In the genomic region with DNA sequence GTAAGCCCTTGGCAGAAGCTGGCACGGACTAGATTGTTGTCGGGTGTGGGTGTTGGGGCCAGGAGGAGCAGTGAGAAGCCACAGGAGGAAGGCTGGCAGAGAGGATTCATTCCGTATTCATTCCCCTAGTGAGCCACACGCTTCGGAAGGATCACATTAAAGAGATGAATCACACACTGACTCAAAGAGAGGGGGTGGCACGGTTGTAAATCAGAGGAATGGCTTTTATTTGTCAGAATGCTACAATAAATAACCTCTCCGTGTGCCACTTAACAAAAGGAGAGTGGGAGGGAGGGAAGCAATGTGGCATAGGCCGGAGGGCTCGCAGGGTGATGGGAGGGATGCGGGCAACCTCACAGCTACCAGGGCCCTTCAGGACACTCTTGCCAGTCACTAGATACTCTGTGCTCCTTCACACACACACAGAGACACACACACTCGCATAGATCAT, we compare ENCODE assay signal across 9 cellular contexts.
A peak's percentile ranks its signal among the peaks of the same experiment; 100 is the strongest.
DNase-seq lines count a peak whose midpoint lies in the region; ATAC-seq and TF ChIP-seq lines count a peak whose summit lies in the region.
"Had no signal": no experiment of that assay in that cellular context is flagged by ENCODE, and none has a peak within 500 bp of the region (broad histone marks: within the 10 kb centered on the region; RNA-seq: fewer than 3 reads in every experiment).

No MANE protein-coding gene starts in this region.

- ATAC-seq in GM21786 (IDR thresholded peaks at IDR 0.05; ENCODE audit: unreplicated experiment) (no peak), HG03175 (IDR thresholded peaks at IDR 0.05; ENCODE audit: unreplicated experiment) (no peak)

- H3K4me1 Mint-ChIP-seq in CD14-positive monocyte (peaks cover 29% of the 10 kb centered on the region), MCF 10A (ENCODE audit: insufficient read depth, unreplicated experiment) (peaks cover 23% of the 10 kb centered on the region)

- CTCF ChIA-PET in MCF 10A (lab: Yijun Ruan, JAX): interaction anchor here (0.7 to 1.7 kb wide), 2 partner anchors 182 to 209 kb away, joined by 3 to 10 read pairs; no protein-coding TSS in a partner anchor

- H3K27ac Mint-ChIP-seq in CD14-positive monocyte: peak overlapping the region in 4 of 7 donors; percentile 37 to 78 (median 70)
- peak overlapping the region; percentile 86 for H3K27ac Mint-ChIP-seq in MCF 10A (ENCODE audit: low read depth, unreplicated experiment)

- H3K4me3 Mint-ChIP-seq in CD14-positive monocyte: no peak overlapping the region
- peak overlapping the region; percentile 27 for H3K4me3 Mint-ChIP-seq in MCF 10A (ENCODE audit: unreplicated experiment)

- no peaks in the 10 kb centered on the region for H3K9me3 Mint-ChIP-seq in CD14-positive monocyte
- no peaks in the 10 kb centered on the region for H3K9me3 Mint-ChIP-seq in MCF 10A (ENCODE audit: unreplicated experiment)

- BruUV-seq in MCF 10A (replicated peaks; lab: Mats Ljungman, UMichigan): no TSS peak

- no peaks in the 10 kb centered on the region for H3K36me3 ChIP-seq in WERI-Rb-1
- H3K36me3 ChIP-seq: heart left ventricle had no signal

- no peak for TF ChIP-seq CTCF in CD14-positive monocyte (IDR thresholded peaks at IDR 0.05)
- TF ChIP-seq CTCF in MCF 10A (IDR thresholded peaks at IDR 0.05; ENCODE audit: unreplicated experiment): no peak
- no peak for TF ChIP-seq CTCF in WERI-Rb-1 (IDR thresholded peaks at IDR 0.05; ENCODE audit: low read depth, low read length)

- H3K4me3 ChIP-seq in WERI-Rb-1 (ENCODE audit: low read depth, low read length): no peak overlapping the region
- H3K4me3 ChIP-seq: heart left ventricle had no signal

- peak; percentile 57 for DNase-seq in CD14-positive monocyte (ENCODE audit: low spot score)
- peak; percentile 62 to 90 (median 69) for DNase-seq in NCI-H1417 (lab: John Stamatoyannopoulos, UW)
- peak; percentile 90 for DNase-seq in MCF 10A (ENCODE audit: unreplicated experiment)
- peak; percentile 67 for DNase-seq in non-pigmented ciliary epithelial cell (ENCODE audit: low read depth)
- DNase-seq in WERI-Rb-1: no peak
- DNase-seq in iPS-NIHi11 (ENCODE audit: low spot score): no peak
- DNase-seq: heart left ventricle had no signal

- POLR2A ChIA-PET in MCF 10A (lab: Yijun Ruan, JAX): interaction anchor here (1.5 to 2.1 kb wide), 2 partner anchors 11 to 118 kb away, joined by 4 to 8 read pairs; no protein-coding TSS in a partner anchor

- no peak overlapping the region for H3K27ac ChIP-seq in WERI-Rb-1
- H3K27ac ChIP-seq: heart left ventricle had no signal

- H3K36me3 Mint-ChIP-seq in CD14-positive monocyte (peaks cover 3 to 11% of the 10 kb centered on the region in 2 donors), MCF 10A (ENCODE audit: insufficient read depth, unreplicated experiment) (no peaks in the 10 kb centered on the region)

- no peaks in the 10 kb centered on the region for H3K27me3 ChIP-seq in WERI-Rb-1 (ENCODE audit: insufficient read depth, low read depth, severe bottlenecking)
- H3K27me3 ChIP-seq: heart left ventricle had no signal

- no peaks in the 10 kb centered on the region for H3K9me3 ChIP-seq in WERI-Rb-1 (ENCODE audit: severe bottlenecking)
- H3K9me3 ChIP-seq: heart left ventricle had no signal

- intact Hi-C loops in CD14-positive monocyte (cut with micrococcal nuclease): loop anchor here in 1 of 2 donors (10.0 kb wide), 1 partner anchor 58 kb away; no protein-coding TSS in a partner anchor
- intact Hi-C loops in MCF 10A (cut with micrococcal nuclease): loop anchor here (5.0 kb wide), 1 partner anchor 111 kb away; no protein-coding TSS in a partner anchor

- peaks cover 1 to 5% (median 4%) of the 10 kb centered on the region in 3 donors for H3K27me3 Mint-ChIP-seq in CD14-positive monocyte (ENCODE audit: low read depth in 3 of 3)
- H3K27me3 Mint-ChIP-seq in MCF 10A (ENCODE audit: insufficient read depth, unreplicated experiment): no peaks in the 10 kb centered on the region

Comparison
In these comparisons a context has a peak if more than half of its experiments do, and no peak if none do; other contexts are left out.
1. DNase-seq: peak in CD14-positive monocyte (single experiment), NCI-H1417 (3 of 3), MCF 10A (single experiment) and non-pigmented ciliary epithelial cell (single experiment); none in WERI-Rb-1 (single experiment) and iPS-NIHi11 (single experiment).